Comparison of ENCODE assay signal across 9 cellular contexts in the genomic region with DNA sequence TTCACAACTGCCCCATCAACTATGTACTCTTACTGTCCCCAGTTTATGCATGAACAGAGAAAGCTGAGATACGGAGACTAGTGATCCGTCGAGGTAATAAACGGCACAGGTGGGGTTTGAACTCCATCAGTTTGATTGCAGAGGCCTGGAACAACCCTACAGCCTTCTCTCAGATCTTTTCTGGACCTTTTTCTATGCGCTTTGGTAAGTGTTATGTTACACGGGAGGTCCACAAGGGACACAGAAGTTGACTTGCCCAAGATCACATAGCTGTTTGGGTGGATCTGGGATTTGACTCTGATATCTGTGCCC. TPM values are rescaled to one million over a fixed set of nuclear protein-coding genes. Genes with fewer than 3 reads are reported as not detected.
A peak's percentile ranks its signal among the peaks of the same experiment; 100 is the strongest.
DNase-seq lines count a peak whose midpoint lies in the region; ATAC-seq and TF ChIP-seq lines count a peak whose summit lies in the region.
"Had no signal": no experiment of that assay in that cellular context is flagged by ENCODE, and none has a peak within 500 bp of the region (broad histone marks: within the 10 kb centered on the region; RNA-seq: fewer than 3 reads in every experiment).

No MANE protein-coding gene starts in this region.

- peak overlapping the region; percentile 75 for H3K4me3 Mint-ChIP-seq in activated CD4-positive, alpha-beta T cell treated with anti-CD3 and anti-CD28 coated beads, Interleukin-2, amount 10 ng/mL, durations not matched to agents 24 days and 14 days
- peak overlapping the region; percentile 67 for H3K4me3 Mint-ChIP-seq in activated naive CD8-positive, alpha-beta T cell treated with anti-CD3 and anti-CD28 coated beads, Interleukin-2, amount 50 U/mL, for 24 hours

- peaks cover 12% of the 10 kb centered on the region for H3K27me3 Mint-ChIP-seq in activated CD4-positive, alpha-beta T cell treated with anti-CD3 and anti-CD28 coated beads, Interleukin-2, amount 10 ng/mL, durations not matched to agents 24 days and 14 days
- no peaks in the 10 kb centered on the region for H3K27me3 Mint-ChIP-seq in activated naive CD8-positive, alpha-beta T cell treated with anti-CD3 and anti-CD28 coated beads, Interleukin-2, amount 50 U/mL, for 24 hours

- peak overlapping the region; percentile 69 for H3K27ac Mint-ChIP-seq in activated CD4-positive, alpha-beta T cell treated with anti-CD3 and anti-CD28 coated beads, Interleukin-2, amount 10 ng/mL, durations not matched to agents 24 days and 14 days
- peak overlapping the region; percentile 38 for H3K27ac Mint-ChIP-seq in activated naive CD8-positive, alpha-beta T cell treated with anti-CD3 and anti-CD28 coated beads, Interleukin-2, amount 50 U/mL, for 24 hours

- peaks cover 30% of the 10 kb centered on the region for H3K36me3 Mint-ChIP-seq in activated CD4-positive, alpha-beta T cell treated with anti-CD3 and anti-CD28 coated beads, Interleukin-2, amount 10 ng/mL, durations not matched to agents 24 days and 14 days (ENCODE audit: low read depth)
- H3K36me3 Mint-ChIP-seq in activated naive CD8-positive, alpha-beta T cell treated with anti-CD3 and anti-CD28 coated beads, Interleukin-2, amount 50 U/mL, for 24 hours (ENCODE audit: low read depth) = peaks cover 23% of the 10 kb centered on the region

- H3K9me3 Mint-ChIP-seq in activated CD4-positive, alpha-beta T cell treated with anti-CD3 and anti-CD28 coated beads, Interleukin-2, amount 10 ng/mL, durations not matched to agents 24 days and 14 days = peaks cover 5% of the 10 kb centered on the region
- no peaks in the 10 kb centered on the region for H3K9me3 Mint-ChIP-seq in activated naive CD8-positive, alpha-beta T cell treated with anti-CD3 and anti-CD28 coated beads, Interleukin-2, amount 50 U/mL, for 24 hours

- peak overlapping the region; percentile 89 for H3K27ac ChIP-seq in temporal lobe (ENCODE audit: low read depth, low read length)

- intact Hi-C loops in activated CD4-positive, alpha-beta T cell treated with anti-CD3 and anti-CD28 coated beads, Interleukin-2, amount 10 ng/mL, durations not matched to agents 24 days and 14 days (cut with micrococcal nuclease) = loop anchor here (1.0 to 10.0 kb wide), 13 partner anchors 14 to 1172 kb away; a partner anchor contains a TSS

- no peaks in the 10 kb centered on the region for H3K27me3 ChIP-seq in kidney epithelial cell (ENCODE audit: control insufficient read depth, insufficient read depth, low read length)

- no peak for TF ChIP-seq CTCF in kidney epithelial cell (IDR thresholded peaks at IDR 0.05; ENCODE audit: insufficient read depth, low read length, poor library complexity, severe bottlenecking)

- peaks cover 12% of the 10 kb centered on the region for H3K4me1 Mint-ChIP-seq in activated CD4-positive, alpha-beta T cell treated with anti-CD3 and anti-CD28 coated beads, Interleukin-2, amount 10 ng/mL, durations not matched to agents 24 days and 14 days
- H3K4me1 Mint-ChIP-seq in activated naive CD8-positive, alpha-beta T cell treated with anti-CD3 and anti-CD28 coated beads, Interleukin-2, amount 50 U/mL, for 24 hours = peaks cover 28% of the 10 kb centered on the region

- peak overlapping the region; percentile 7 for H3K4me3 ChIP-seq in kidney epithelial cell (ENCODE audit: low read depth, low read length)

- ATAC-seq in activated naive CD8-positive, alpha-beta T cell treated with anti-CD3 and anti-CD28 coated beads, Interleukin-2, amount 50 U/mL, for 24 hours = no peak
- ATAC-seq in HG03439 (IDR thresholded peaks at IDR 0.05; ENCODE audit: unreplicated experiment) = no peak

- no peak for DNase-seq in activated CD4-positive, alpha-beta T cell treated with anti-CD3 and anti-CD28 coated beads, Interleukin-2, amount 10 ng/mL, durations not matched to agents 24 days and 14 days
- no peak for DNase-seq in activated CD4-positive, alpha-beta T cell treated with anti-CD3 and anti-CD28 coated beads for 1 hour
- no peak for DNase-seq in activated naive CD8-positive, alpha-beta T cell treated with anti-CD3 and anti-CD28 coated beads, Interleukin-2, amount 50 U/mL, for 24 hours
- DNase-seq in kidney epithelial cell (ENCODE audit: low read depth) = no peak
- DNase-seq in NOMO-1 (lab: John Stamatoyannopoulos, UW; ENCODE audit: unreplicated experiment in 2 of 2) = no peak
- DNase-seq in DMS79 (lab: John Stamatoyannopoulos, UW) = no peak

- peaks cover 1% of the 10 kb centered on the region for H3K36me3 ChIP-seq in kidney epithelial cell (ENCODE audit: control insufficient read depth, insufficient read depth, low read length)

RNA-seq across cellular contexts. Expression of a gene that starts 1.1 kb away (rescaled TPM):
- total RNA-seq in activated CD4-positive, alpha-beta T cell treated with anti-CD3 and anti-CD28 coated beads, Interleukin-2, amount 10 ng/mL, durations not matched to agents 24 days and 14 days = 129 and 148 TPM in 2 replicates
- total RNA-seq in kidney epithelial cell = 50.2 and 62.7 TPM in 2 replicates
- total RNA-seq in temporal lobe = 11.1 TPM

RNA-seq across cellular contexts. Expression of a gene that starts 29.4 kb away (rescaled TPM):
- total RNA-seq in activated CD4-positive, alpha-beta T cell treated with anti-CD3 and anti-CD28 coated beads, Interleukin-2, amount 10 ng/mL, durations not matched to agents 24 days and 14 days = not detected in 2 replicates
- 0.55 and 0.79 TPM in 2 replicates for total RNA-seq in kidney epithelial cell
- 0.49 TPM for total RNA-seq in temporal lobe

RNA-seq across cellular contexts. Expression of a gene that starts 45.8 kb away (rescaled TPM):
- total RNA-seq in activated CD4-positive, alpha-beta T cell treated with anti-CD3 and anti-CD28 coated beads, Interleukin-2, amount 10 ng/mL, durations not matched to agents 24 days and 14 days = 0.07 TPM in 1 of 2 replicates, not detected in the other
- total RNA-seq in kidney epithelial cell (6.5 and 9.9 TPM in 2 replicates), temporal lobe (12.3 TPM)

RNA-seq across cellular contexts. Expression of a gene that starts 56.3 kb away (rescaled TPM):
- total RNA-seq in activated CD4-positive, alpha-beta T cell treated with anti-CD3 and anti-CD28 coated beads, Interleukin-2, amount 10 ng/mL, durations not matched to agents 24 days and 14 days = not detected in 2 replicates
- total RNA-seq in kidney epithelial cell (not detected in 2 replicates), temporal lobe (1.2 TPM)
- total RNA-seq: LHCN-M2 had no signal
